ENCODE assay signal across 8 cellular contexts in genomic region chr2:176136375-176137248, GRCh38. TPM values are rescaled to one million over a fixed set of nuclear protein-coding genes. Genes with fewer than 3 reads are reported as not detected.
DNase-seq lines count a peak whose midpoint lies in the region; ATAC-seq and TF ChIP-seq lines count a peak whose summit lies in the region.
"Had no signal": no experiment of that assay in that cellular context is flagged by ENCODE, and none has a peak within 500 bp of the region (broad histone marks: within the 10 kb centered on the region; RNA-seq: fewer than 3 reads in every experiment).

No MANE protein-coding gene starts in this region.

- ATAC-seq in HG02870 (IDR thresholded peaks at IDR 0.05; ENCODE audit: unreplicated experiment) (no peak), GM21381 (IDR thresholded peaks at IDR 0.05; ENCODE audit: unreplicated experiment) (no peak)

- H3K27ac ChIP-seq in HL-60 (replicated peaks), result no peak overlapping the region
- H3K27ac ChIP-seq in prostate gland, result peak overlapping the region; percentile 60 to 75
- H3K27ac ChIP-seq: neutrophil had no signal

- 7% methylated on average over 71 of the region's 71 CpGs for WGBS in prostate gland

- TF ChIP-seq POLR2A in prostate gland (IDR thresholded peaks at IDR 0.05), result no peak

- no peaks in the 10 kb centered on the region for H3K4me1 ChIP-seq in prostate gland (replicated peaks)

- DNase-seq in HL-60 (ENCODE audit: low read depth in 1 of 2, low spot score in 1 of 2), result no peak
- DNase-seq in cardiac fibroblast (ENCODE audit: low read depth in 2 of 2), result no peak
- DNase-seq in prostate gland (ENCODE audit: low spot score), result no peak
- no peak for DNase-seq in NCI-H1436 (lab: John Stamatoyannopoulos, UW)
- DNase-seq: NCI-H146 had no signal

- no peaks in the 10 kb centered on the region for H3K36me3 ChIP-seq in prostate gland
- H3K36me3 ChIP-seq: neutrophil had no signal

- intact Hi-C loops in prostate gland (cut with DNase I), result no loop called here

- H3K4me3 ChIP-seq in HL-60 (replicated peaks; ENCODE audit: insufficient read depth, low read length) (peak overlapping the region; percentile 34), cardiac fibroblast (replicated peaks in 1 of 2; ENCODE audit: low read depth in 2 of 2, low read length in 2 of 2) (peak overlapping the region; percentile 26 to 31), prostate gland (peak overlapping the region; percentile 39 to 54)

- H3K9me3 ChIP-seq in prostate gland, result no peaks in the 10 kb centered on the region
- H3K9me3 ChIP-seq: neutrophil had no signal

- TF ChIP-seq CTCF in HL-60 (IDR thresholded peaks at IDR 0.05; ENCODE audit: insufficient read depth, low read length), result no peak
- TF ChIP-seq CTCF in cardiac fibroblast (IDR thresholded peaks at IDR 0.05; ENCODE audit: low read depth, low read length), result no peak
- peak in 1 of 4 experiments; percentile 15 for TF ChIP-seq CTCF in prostate gland (IDR thresholded peaks at IDR 0.05)

- H3K27me3 ChIP-seq in HL-60 (ENCODE audit: insufficient read depth, poor library complexity, severe bottlenecking) (peaks cover 82% of the 10 kb centered on the region), prostate gland (replicated peaks; ENCODE audit: insufficient read depth) (no peaks in the 10 kb centered on the region)

RNA-seq across cellular contexts. Expression of gene HOXD8, which starts 7.1 kb away (rescaled TPM):
- total RNA-seq in prostate gland, result 10 to 100 TPM; 10.4 to 30.8 TPM

RNA-seq across cellular contexts. Expression of gene HOXD9, which starts 14.1 kb away (rescaled TPM):
- 10 to 100 TPM in 1 of 2 donors, 1 to 10 TPM in 1; 5.9 to 29.1 TPM for total RNA-seq in prostate gland

RNA-seq across cellular contexts. Expression of gene HOXD4, which starts 14.7 kb away (rescaled TPM):
- 1 to 10 TPM; 1.2 to 6.7 TPM for total RNA-seq in prostate gland

RNA-seq across cellular contexts. Expression of gene HOXD10, which starts 20.0 kb away (rescaled TPM):
- total RNA-seq in prostate gland, result 10 to 100 TPM; 10.4 to 32.5 TPM

RNA-seq across cellular contexts. Expression of gene HOXD3, which starts 20.5 kb away (rescaled TPM):
- 1 to 10 TPM; 2.2 to 5.3 TPM for total RNA-seq in prostate gland
